Comparison of ENCODE assay signal across 10 cellular contexts in genomic region chr10:89241491-89242339, GRCh38. TPM values are rescaled to one million over a fixed set of nuclear protein-coding genes. Genes with fewer than 3 reads are reported as not detected.
DNase-seq lines count a peak whose midpoint lies in the region; ATAC-seq, FAIRE-seq and TF ChIP-seq lines count a peak whose summit lies in the region.
"Had no signal": no experiment of that assay in that cellular context is flagged by ENCODE, and none has a peak within 500 bp of the region (broad histone marks: within the 10 kb centered on the region; RNA-seq: fewer than 3 reads in every experiment).

No MANE protein-coding gene starts in this region.

- H3K4me3 ChIP-seq in right atrium auricular region: no peak overlapping the region
- peak overlapping the region in 1 of 3 experiments; percentile 1 for H3K4me3 ChIP-seq in keratinocyte (ENCODE audit: control insufficient read depth in 2 of 3, extremely low read depth in 1 of 3, insufficient read depth in 2 of 3, low read depth in 1 of 3, low read length in 3 of 3)

- H3K4me1 Mint-ChIP-seq in activated T-helper 17 cell treated with anti-CD3 and anti-CD28 coated beads, Interleukin-2, amount 50 U/mL, for 72 hours: no peaks in the 10 kb centered on the region
- peaks cover 12% of the 10 kb centered on the region for H3K4me1 Mint-ChIP-seq in activated T-cell treated with anti-CD3 and anti-CD28 coated beads, Interleukin-2, amount 50 U/mL, for 4 hours (ENCODE audit: low read depth)
- H3K4me1 Mint-ChIP-seq in T-helper 2 cell treated with Interferon-gamma antibody and Interleukin-4, amounts not matched to agents 5 μg/mL and 100 μg/mL, for 36 hours (ENCODE audit: low read depth): no peaks in the 10 kb centered on the region

- no peaks in the 10 kb centered on the region for H3K79me2 ChIP-seq in keratinocyte (ENCODE audit: control insufficient read depth, insufficient read depth, low read length)

- H2AFZ ChIP-seq in keratinocyte (ENCODE audit: control insufficient read depth, low read length): no peak overlapping the region

- no peaks in the 10 kb centered on the region for H3K9me3 Mint-ChIP-seq in activated T-helper 17 cell treated with anti-CD3 and anti-CD28 coated beads, Interleukin-2, amount 50 U/mL, for 72 hours
- no peaks in the 10 kb centered on the region for H3K9me3 Mint-ChIP-seq in activated T-cell treated with anti-CD3 and anti-CD28 coated beads, Interleukin-2, amount 50 U/mL, for 4 hours
- no peaks in the 10 kb centered on the region for H3K9me3 Mint-ChIP-seq in T-helper 2 cell treated with Interferon-gamma antibody and Interleukin-4, amounts not matched to agents 5 μg/mL and 100 μg/mL, for 36 hours
- H3K9me3 Mint-ChIP-seq: activated naive CD8-positive, alpha-beta T cell treated with anti-CD3 and anti-CD28 coated beads, Interleukin-2, amount 10 ng/mL, durations not matched to agents 7 days and 5 days had no signal

- TF ChIP-seq CTCF in right atrium auricular region (IDR thresholded peaks at IDR 0.05): no peak
- no peak for TF ChIP-seq CTCF in keratinocyte (optimal IDR thresholded peaks at IDR 0.05 in 1 of 3, IDR thresholded peaks at IDR 0.05 in 1 of 3, conservative IDR thresholded peaks at IDR 0.05 in 1 of 3; ENCODE audit: extremely low read depth in 1 of 3, insufficient read depth in 2 of 3, low read length in 3 of 3)

- no peaks in the 10 kb centered on the region for H3K9me1 ChIP-seq in keratinocyte (ENCODE audit: control insufficient read depth, extremely low read depth, insufficient read depth, low read length)

- no peaks in the 10 kb centered on the region for H4K20me1 ChIP-seq in keratinocyte (ENCODE audit: control insufficient read depth, extremely low read depth, insufficient read depth, low read length)

- peaks cover 0 to 27% of the 10 kb centered on the region in 2 donors for H3K4me1 ChIP-seq in right atrium auricular region
- peaks cover 19% of the 10 kb centered on the region for H3K4me1 ChIP-seq in keratinocyte (ENCODE audit: control insufficient read depth, extremely low read depth, insufficient read depth, low read length)

- H3K9me3 ChIP-seq in right atrium auricular region (no peaks in the 10 kb centered on the region), keratinocyte (ENCODE audit: control insufficient read depth, low read depth, low read length) (no peaks in the 10 kb centered on the region)

- H3K36me3 ChIP-seq in right atrium auricular region (peaks cover 6% of the 10 kb centered on the region), keratinocyte (ENCODE audit: control insufficient read depth in 2 of 2, extremely low read depth in 1 of 2, insufficient read depth in 2 of 2, low read length in 2 of 2) (peaks cover 3 to 14% of the 10 kb centered on the region in 2 experiments)

- H3K27ac ChIP-seq in right atrium auricular region (peak overlapping the region in 1 of 2 donors; percentile 53), keratinocyte (ENCODE audit: control insufficient read depth, insufficient read depth, low read length) (peak overlapping the region; percentile 10)

- H3K36me3 Mint-ChIP-seq in activated T-helper 17 cell treated with anti-CD3 and anti-CD28 coated beads, Interleukin-2, amount 50 U/mL, for 72 hours (ENCODE audit: low read depth): peaks cover 58% of the 10 kb centered on the region
- H3K36me3 Mint-ChIP-seq in activated T-cell treated with anti-CD3 and anti-CD28 coated beads, Interleukin-2, amount 50 U/mL, for 4 hours (ENCODE audit: insufficient read depth): peaks cover 31% of the 10 kb centered on the region
- H3K36me3 Mint-ChIP-seq in T-helper 2 cell treated with Interferon-gamma antibody and Interleukin-4, amounts not matched to agents 5 μg/mL and 100 μg/mL, for 36 hours (ENCODE audit: low read depth): no peaks in the 10 kb centered on the region

- no peak overlapping the region for H3K27ac Mint-ChIP-seq in activated T-helper 17 cell treated with anti-CD3 and anti-CD28 coated beads, Interleukin-2, amount 50 U/mL, for 72 hours
- no peak overlapping the region for H3K27ac Mint-ChIP-seq in T-helper 2 cell treated with Interferon-gamma antibody and Interleukin-4, amounts not matched to agents 5 μg/mL and 100 μg/mL, for 36 hours
- H3K27ac Mint-ChIP-seq: activated naive CD8-positive, alpha-beta T cell treated with anti-CD3 and anti-CD28 coated beads, Interleukin-2, amount 10 ng/mL, durations not matched to agents 7 days and 5 days had no signal

- peak; percentile 52 for FAIRE-seq in keratinocyte (lab: Jason Lieb, UNC)

- no peak overlapping the region for H3K9ac ChIP-seq in keratinocyte (ENCODE audit: control insufficient read depth, extremely low read depth, insufficient read depth, low read length)

- no peaks in the 10 kb centered on the region for H3K27me3 ChIP-seq in right atrium auricular region
- no peaks in the 10 kb centered on the region for H3K27me3 ChIP-seq in keratinocyte (ENCODE audit: control insufficient read depth, extremely low read depth, insufficient read depth, low read length)

- H3K4me2 ChIP-seq in keratinocyte (ENCODE audit: control insufficient read depth, extremely low read depth, insufficient read depth, low read depth, low read length): peak overlapping the region; percentile 43

- no peak overlapping the region for H3K4me3 Mint-ChIP-seq in activated T-helper 17 cell treated with anti-CD3 and anti-CD28 coated beads, Interleukin-2, amount 50 U/mL, for 72 hours
- H3K4me3 Mint-ChIP-seq in activated T-cell treated with anti-CD3 and anti-CD28 coated beads, Interleukin-2, amount 50 U/mL, for 4 hours: no peak overlapping the region
- H3K4me3 Mint-ChIP-seq in T-helper 2 cell treated with Interferon-gamma antibody and Interleukin-4, amounts not matched to agents 5 μg/mL and 100 μg/mL, for 36 hours: no peak overlapping the region
- H3K4me3 Mint-ChIP-seq: activated naive CD8-positive, alpha-beta T cell treated with anti-CD3 and anti-CD28 coated beads, Interleukin-2, amount 10 ng/mL, durations not matched to agents 7 days and 5 days had no signal

- no peaks in the 10 kb centered on the region for H3K27me3 Mint-ChIP-seq in activated T-helper 17 cell treated with anti-CD3 and anti-CD28 coated beads, Interleukin-2, amount 50 U/mL, for 72 hours
- no peaks in the 10 kb centered on the region for H3K27me3 Mint-ChIP-seq in activated T-cell treated with anti-CD3 and anti-CD28 coated beads, Interleukin-2, amount 50 U/mL, for 4 hours (ENCODE audit: low read depth)
- no peaks in the 10 kb centered on the region for H3K27me3 Mint-ChIP-seq in T-helper 2 cell treated with Interferon-gamma antibody and Interleukin-4, amounts not matched to agents 5 μg/mL and 100 μg/mL, for 36 hours (ENCODE audit: low read depth)
- H3K27me3 Mint-ChIP-seq: activated naive CD8-positive, alpha-beta T cell treated with anti-CD3 and anti-CD28 coated beads, Interleukin-2, amount 10 ng/mL, durations not matched to agents 7 days and 5 days had no signal

- dilution Hi-C loops in keratinocyte (cut with MboI; ENCODE audit: extremely low pct_ligation_motif_present, low sequenced_read_pairs): no loop called here

- ATAC-seq in Right ventricle myocardium superior (ENCODE audit: poor library complexity): peak; percentile 67
- peak; percentile 56 for ATAC-seq in activated T-helper 17 cell treated with anti-CD3 and anti-CD28 coated beads, Interleukin-2, amount 50 U/mL, for 72 hours (replicated peaks)
- ATAC-seq in activated T-cell treated with anti-CD3 and anti-CD28 coated beads, Interleukin-2, amount 50 U/mL, for 4 hours: no peak

- intact Hi-C loops in Right ventricle myocardium superior (cut with DNase I): no loop called here

- no peak for DNase-seq in Right ventricle myocardium superior
- no peak for DNase-seq in right atrium auricular region (ENCODE audit: low spot score)
- no peak for DNase-seq in keratinocyte (ENCODE audit: low read depth, low spot score)
- DNase-seq in activated T-cell treated with anti-CD3 and anti-CD28 coated beads, Interleukin-2, amount 50 U/mL, for 4 hours: no peak
- no peak for DNase-seq in NCI-H510A (lab: John Stamatoyannopoulos, UW)
- no peak for DNase-seq in T-helper 2 cell treated with Interferon-gamma antibody and Interleukin-4, amounts not matched to agents 5 μg/mL and 100 μg/mL, for 36 hours (ENCODE audit: low spot score)
- no peak for DNase-seq in RPMI8226
- DNase-seq: activated naive CD8-positive, alpha-beta T cell treated with anti-CD3 and anti-CD28 coated beads, Interleukin-2, amount 10 ng/mL, durations not matched to agents 7 days and 5 days had no signal

RNA-seq across cellular contexts. Expression of gene LIPA, which starts 9.9 kb away (rescaled TPM):
- total RNA-seq in Right ventricle myocardium superior: 18.0 TPM
- total RNA-seq in right atrium auricular region: 10 to 100 TPM; 17.6 to 25.7 TPM
- total RNA-seq in activated T-helper 17 cell treated with anti-CD3 and anti-CD28 coated beads, Interleukin-2, amount 50 U/mL, for 72 hours: 10 to 100 TPM; 26.4 to 68.5 TPM
- 105 to 157 TPM (median 156 TPM) in 3 replicates for polyA plus RNA-seq in keratinocyte
- 38.8 TPM for polyA plus RNA-seq in keratinocyte (2011; ENCODE audit: low read depth)
- 54.5 and 117 TPM in 2 replicates for polyA plus RNA-seq in keratinocyte (2011; cell fraction: cytosol; rRNA removed)
- 281 and 301 TPM in 2 replicates for polyA plus RNA-seq in keratinocyte (2011; cell fraction: nucleus; rRNA removed)
- polyA plus RNA-seq in keratinocyte (2012; ENCODE audit: low replicate concordance): 26.2 and 87.7 TPM in 2 replicates
- 45.2 to 155 TPM (median 148 TPM) in 3 replicates for polyA minus RNA-seq in keratinocyte
- 60.0 TPM for polyA minus RNA-seq in keratinocyte (2011; cell fraction: cytosol; rRNA and poly(A)+ RNA removed)
- 225 and 412 TPM in 2 replicates for polyA minus RNA-seq in keratinocyte (2011; cell fraction: nucleus; rRNA and poly(A)+ RNA removed)
- 10 to 100 TPM; 13.2 to 15.8 (median 14.7) TPM for total RNA-seq in activated T-cell treated with anti-CD3 and anti-CD28 coated beads, Interleukin-2, amount 50 U/mL, for 4 hours

RNA-seq across cellular contexts. Expression of gene CH25H, which starts 34.6 kb away (rescaled TPM):
- 0.22 TPM for total RNA-seq in Right ventricle myocardium superior
- 1 to 10 TPM in 1 of 2 donors, under 1 TPM in 1; 0.98 to 1.8 TPM for total RNA-seq in right atrium auricular region
- total RNA-seq in activated T-helper 17 cell treated with anti-CD3 and anti-CD28 coated beads, Interleukin-2, amount 50 U/mL, for 72 hours: not detected
- 0.05 to 0.37 TPM in 2 of 3 replicates, not detected in the other for polyA plus RNA-seq in keratinocyte
- 0.15 TPM for polyA plus RNA-seq in keratinocyte (2011; ENCODE audit: low read depth)
- 0.04 TPM in 1 of 2 replicates, not detected in the other for polyA plus RNA-seq in keratinocyte (2011; cell fraction: cytosol; rRNA removed)
- polyA plus RNA-seq in keratinocyte (2011; cell fraction: nucleus; rRNA removed): 0.49 and 0.52 TPM in 2 replicates
- 0.83 TPM in 1 of 2 replicates, not detected in the other for polyA plus RNA-seq in keratinocyte (2012; ENCODE audit: low replicate concordance)
- 0.23 to 0.99 TPM (median 0.43 TPM) in 3 replicates for polyA minus RNA-seq in keratinocyte
- polyA minus RNA-seq in keratinocyte (2011; cell fraction: cytosol; rRNA and poly(A)+ RNA removed): not detected
- 0.21 and 0.54 TPM in 2 replicates for polyA minus RNA-seq in keratinocyte (2011; cell fraction: nucleus; rRNA and poly(A)+ RNA removed)
- under 1 TPM in 2 of 3 donors, not detected in 1; 0.11 to 0.61 TPM for total RNA-seq in activated T-cell treated with anti-CD3 and anti-CD28 coated beads, Interleukin-2, amount 50 U/mL, for 4 hours
- total RNA-seq: activated naive CD8-positive, alpha-beta T cell treated with anti-CD3 and anti-CD28 coated beads, Interleukin-2, amount 10 ng/mL, durations not matched to agents 7 days and 5 days; glomerular endothelial cell had no signal

Comparison
In these comparisons a context has a peak if more than half of its experiments do, and no peak if none do; other contexts are left out.
1. ATAC-seq: peak in Right ventricle myocardium superior (single experiment) and activated T-helper 17 cell treated with anti-CD3 and anti-CD28 coated beads, Interleukin-2, amount 50 U/mL, for 72 hours (single experiment); none in activated T-cell treated with anti-CD3 and anti-CD28 coated beads, Interleukin-2, amount 50 U/mL, for 4 hours (0 of 2).